ENCODE assay signal across 1 cellular context in genomic region chr18:36189486-36189885, GRCh38.
TF ChIP-seq lines count a peak whose summit lies in the region.

No MANE protein-coding gene starts in this region.

TF ChIP-seq in A549, 52 proteins besides CTCF, POLR2A, EP300 and RAD21 (continued from another document):
- TF ChIP-seq NR3C1 (IDR thresholded peaks at IDR 0.05) = no peak
